ENCODE assay signal across 18 cellular contexts in genomic region chr6:43709654-43710303, GRCh38. TPM values are rescaled to one million over a fixed set of nuclear protein-coding genes. Genes with fewer than 3 reads are reported as not detected.
DNase-seq lines count a peak whose midpoint lies in the region; ATAC-seq and TF ChIP-seq lines count a peak whose summit lies in the region.
"Had no signal": no experiment of that assay in that cellular context is flagged by ENCODE, and none has a peak within 500 bp of the region (broad histone marks: within the 10 kb centered on the region; RNA-seq: fewer than 3 reads in every experiment).

No MANE protein-coding gene starts in this region.

- POLR2A ChIA-PET in OCI-LY7 (lab: Charles Lee): no interaction called here

- H3K4me3 ChIP-seq in esophagus (ENCODE audit: low read depth in 1 of 2, low read length in 2 of 2) (no peak overlapping the region), lung (no peak overlapping the region), stomach (no peak overlapping the region), ascending aorta (no peak overlapping the region), OCI-LY7 (ENCODE audit: low read depth, low read length, poor library complexity, severe bottlenecking) (no peak overlapping the region)

- intact Hi-C loops in stomach (cut with DNase I; ENCODE audit: low total_unique reads) (no loop called here), ascending aorta (cut with DNase I) (no loop called here), OCI-LY7 (cut with micrococcal nuclease; ENCODE audit: unreplicated experiment) (loop anchor here (10.0 kb wide), 3 partner anchors 75 to 515 kb away; partner anchors contain the start of genes MAD2L1BP and SLC29A1)

- H3K79me2 ChIP-seq in OCI-LY7 (ENCODE audit: insufficient read depth, low read depth, low read length): no peaks in the 10 kb centered on the region
- H3K79me2 ChIP-seq: parathyroid adenoma had no signal

- H3K9me2 ChIP-seq in OCI-LY7 (ENCODE audit: insufficient read depth, low read length): no peaks in the 10 kb centered on the region

- no peak for TF ChIP-seq EP300 in stomach (IDR thresholded peaks at IDR 0.05)

- H3K36me3 ChIP-seq in esophagus (ENCODE audit: control insufficient read depth in 2 of 2, insufficient read depth in 2 of 2, low read length in 1 of 2): no peaks in the 10 kb centered on the region
- no peaks in the 10 kb centered on the region for H3K36me3 ChIP-seq in lung (ENCODE audit: control insufficient read depth in 2 of 2, insufficient read depth in 2 of 2, low read length in 2 of 2)
- H3K36me3 ChIP-seq in stomach: no peaks in the 10 kb centered on the region
- no peaks in the 10 kb centered on the region for H3K36me3 ChIP-seq in ascending aorta
- H3K36me3 ChIP-seq in OCI-LY7 (ENCODE audit: insufficient read depth, low read length): no peaks in the 10 kb centered on the region

- TF ChIP-seq CTCF in lung (IDR thresholded peaks at IDR 0.05; ENCODE audit: control extremely low read depth, extremely low read depth): no peak
- TF ChIP-seq CTCF in stomach (IDR thresholded peaks at IDR 0.05): no peak
- TF ChIP-seq CTCF in ascending aorta (IDR thresholded peaks at IDR 0.05): no peak
- TF ChIP-seq CTCF in OCI-LY7 (conservative IDR thresholded peaks at IDR 0.05; ENCODE audit: low read length): no peak

- DNase-seq in NCI-H146 (lab: John Stamatoyannopoulos, UW): peak; percentile 36
- no peak for DNase-seq in lung (ENCODE audit: low spot score)
- DNase-seq in stomach: no peak
- DNase-seq in ascending aorta (ENCODE audit: low spot score in 2 of 2): no peak
- DNase-seq in OCI-LY7 (ENCODE audit: low spot score): no peak
- DNase-seq in GF-D8 (lab: John Stamatoyannopoulos, UW): no peak
- DNase-seq: activated B cell treated with CpG ODN at 0.5 μM for 24 hours; activated CD8-positive, alpha-beta memory T cell treated with anti-CD3 and anti-CD28 coated beads, Interleukin-2, amount 50 U/mL, for 48 hours; activated naive CD8-positive, alpha-beta T cell treated with anti-CD3 and anti-CD28 coated beads, Interleukin-2, amount 50 U/mL, for 24 hours; CD4-positive, alpha-beta T cell; mesendoderm; NCI-H1105 treated with DMSO at 0.1 percent for 48 hours; NCI-H446 treated with DMSO at 0.1 percent for 48 hours; PC-3; stimulated activated CD4-positive, alpha-beta T cell treated with anti-CD3 and anti-CD28 coated beads, Interleukin-2, amount 100 ng/mL, for 24 hours had no signal

- H3K4me2 ChIP-seq in OCI-LY7 (ENCODE audit: low read length): no peak overlapping the region

- no peaks in the 10 kb centered on the region for H3K9me3 ChIP-seq in esophagus (ENCODE audit: control insufficient read depth in 2 of 2, insufficient read depth in 1 of 2, low read depth in 1 of 2, low read length in 1 of 2)
- no peaks in the 10 kb centered on the region for H3K9me3 ChIP-seq in lung (ENCODE audit: control insufficient read depth in 2 of 2, insufficient read depth in 1 of 2, low read length in 1 of 2)
- no peaks in the 10 kb centered on the region for H3K9me3 ChIP-seq in stomach
- H3K9me3 ChIP-seq in ascending aorta: no peaks in the 10 kb centered on the region
- no peaks in the 10 kb centered on the region for H3K9me3 ChIP-seq in OCI-LY7 (ENCODE audit: low read length)

- no peaks in the 10 kb centered on the region for H4K20me1 ChIP-seq in OCI-LY7 (ENCODE audit: insufficient read depth, low read length)

- no peaks in the 10 kb centered on the region for H3K27me3 ChIP-seq in esophagus (ENCODE audit: control insufficient read depth in 1 of 2, insufficient read depth in 2 of 2, low read length in 2 of 2)
- no peaks in the 10 kb centered on the region for H3K27me3 ChIP-seq in lung (ENCODE audit: control insufficient read depth, insufficient read depth)
- H3K27me3 ChIP-seq in stomach: no peaks in the 10 kb centered on the region
- H3K27me3 ChIP-seq in ascending aorta: no peaks in the 10 kb centered on the region

- BruUV-seq in OCI-LY7 (replicated peaks; lab: Mats Ljungman, UMichigan): no TSS peak

- no peak for ATAC-seq in lung (ENCODE audit: insufficient read depth, low FRiP score)
- no peak for ATAC-seq in GM19452 (IDR thresholded peaks at IDR 0.05; ENCODE audit: unreplicated experiment)
- ATAC-seq: PC-3 had no signal

- CTCF ChIA-PET in OCI-LY7 (lab: Charles Lee; ENCODE audit: unreplicated experiment): interaction anchor here (0.7 kb wide), 1 partner anchor 14 kb away, joined by 3 read pairs; no protein-coding TSS in a partner anchor

- no peak overlapping the region for H2AFZ ChIP-seq in OCI-LY7 (ENCODE audit: low read length)
- H2AFZ ChIP-seq: parathyroid adenoma had no signal

- H3K4me1 ChIP-seq in esophagus (ENCODE audit: control insufficient read depth in 2 of 2, insufficient read depth in 2 of 2, low read length in 1 of 2): peaks cover 0 to 1% of the 10 kb centered on the region in 2 donors
- peaks cover 0 to 8% of the 10 kb centered on the region in 2 donors for H3K4me1 ChIP-seq in lung (ENCODE audit: control insufficient read depth in 2 of 2, insufficient read depth in 2 of 2, low read length in 2 of 2)
- H3K4me1 ChIP-seq in stomach: peaks cover 24 to 58% (median 40%) of the 10 kb centered on the region in 4 donors
- peaks cover 5 to 6% of the 10 kb centered on the region in 2 donors for H3K4me1 ChIP-seq in ascending aorta
- peaks cover 77% of the 10 kb centered on the region for H3K4me1 ChIP-seq in OCI-LY7 (ENCODE audit: insufficient read depth, low read length, poor library complexity, severe bottlenecking)

- TF ChIP-seq POLR2A in stomach (IDR thresholded peaks at IDR 0.05): no peak

- H3K27ac ChIP-seq in esophagus (ENCODE audit: low read depth in 2 of 2, low read length in 1 of 2) (peak overlapping the region; percentile 43 to 85), lung (ENCODE audit: low read depth in 1 of 2, low read length in 1 of 2) (peak overlapping the region; percentile 61 to 64), stomach (peak overlapping the region; percentile 54 to 84 (median 78)), ascending aorta (peak overlapping the region in 1 of 2 donors; percentile 48), OCI-LY7 (ENCODE audit: low read depth, low read length, poor library complexity, severe bottlenecking) (no peak overlapping the region)
- H3K27ac ChIP-seq: parathyroid adenoma had no signal

- 68 to 83% methylated on average over 7 of the region's 7 CpGs for WGBS in esophagus, 2 donors
- WGBS in lung, 2 donors: 78 to 83% methylated on average over 7 of the region's 7 CpGs
- 48 to 62% (median 57%) methylated on average over 7 of the region's 7 CpGs for WGBS in stomach, 5 donors

RNA-seq across cellular contexts. Expression of gene MRPS18A, which starts 22.2 kb away (rescaled TPM):
- 10 to 100 TPM; 33.3 to 70.0 TPM for polyA plus RNA-seq in esophagus
- 10 to 100 TPM; 36.4 to 37.8 TPM for total RNA-seq in lung
- polyA plus RNA-seq in lung: 10 to 100 TPM; 39.2 to 48.4 TPM
- 10 to 100 TPM in 2 of 5 donors, 1 to 10 TPM in 3; 1.7 to 40.2 (median 5.3) TPM for total RNA-seq in stomach
- polyA plus RNA-seq in stomach: 100 to 1,000 TPM in 1 of 3 donors, 10 to 100 TPM in 2; 61.2 to 111 (median 66.4) TPM
- 29.8 TPM for total RNA-seq in ascending aorta
- total RNA-seq in OCI-LY7 (2014; rRNA removed; shearing (Covaris generic)): 57.3 and 86.1 TPM in 2 replicates
- total RNA-seq in OCI-LY7 (2022): 54.7 and 61.6 TPM in 2 replicates
